In the genomic region with DNA sequence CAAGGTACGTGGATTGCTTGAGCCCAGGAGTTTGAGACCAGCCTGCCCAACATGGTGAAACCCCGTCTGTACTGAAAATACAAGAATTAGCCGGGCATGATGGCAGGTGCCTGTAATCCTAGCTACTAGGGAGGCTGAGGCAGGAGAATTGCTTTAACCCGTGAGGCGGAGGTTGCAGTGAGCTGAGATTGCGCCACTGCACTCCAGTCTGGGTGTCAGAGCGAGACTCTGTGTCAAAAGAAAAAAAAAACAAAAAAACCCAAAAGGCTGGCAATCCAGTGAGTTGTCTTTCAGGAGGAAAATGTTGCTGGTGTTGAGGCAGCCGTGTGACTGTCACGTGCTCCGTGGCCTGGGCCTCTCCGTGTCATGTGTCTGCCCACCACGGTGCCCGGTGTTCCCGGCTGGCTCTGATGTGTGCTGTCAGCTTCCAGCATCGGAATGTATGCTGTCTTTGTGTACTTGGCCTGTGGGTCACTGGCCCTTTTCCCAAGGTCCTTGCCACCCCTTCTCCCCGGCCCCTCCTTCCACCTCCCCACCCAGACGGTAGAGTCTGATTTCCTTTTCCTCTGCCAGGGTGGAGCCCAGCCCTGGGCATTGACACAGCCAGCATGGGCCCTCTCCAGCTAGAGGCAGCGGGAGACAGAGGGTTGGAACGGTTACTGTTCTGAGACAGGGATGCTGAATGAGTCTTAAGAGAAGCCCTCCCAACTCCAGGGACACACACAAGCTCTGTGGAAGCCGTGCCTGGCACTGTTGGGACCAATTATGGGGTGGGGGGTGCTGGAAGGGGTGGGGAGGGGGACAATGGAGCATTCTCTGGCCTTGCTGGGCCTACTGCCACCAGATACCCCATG, we compare ENCODE assay signal across 14 cellular contexts. TPM values are rescaled to one million over a fixed set of nuclear protein-coding genes. Genes with fewer than 3 reads are reported as not detected.
DNase-seq lines count a peak whose midpoint lies in the region; ATAC-seq, FAIRE-seq and TF ChIP-seq lines count a peak whose summit lies in the region.
"Had no signal": no experiment of that assay in that cellular context is flagged by ENCODE, and none has a peak within 500 bp of the region (broad histone marks: within the 10 kb centered on the region; RNA-seq: fewer than 3 reads in every experiment).

No MANE protein-coding gene starts in this region.

- BruUV-seq in HepG2 (replicated peaks; lab: Mats Ljungman, UMichigan) = no TSS peak

- no peak for TF ChIP-seq POLR2A in HepG2 (IDR thresholded peaks at IDR 0.05; ENCODE audit: insufficient read depth in 1 of 2, low read depth in 2 of 2, low read length in 2 of 2)

- POLR2A ChIA-PET in GM10248 (lab: Yijun Ruan, JAX) = interaction anchor here (0.7 kb wide), 1 partner anchor 291 kb away, joined by 8 read pairs; no protein-coding TSS in a partner anchor
- POLR2A ChIA-PET in HepG2 (lab: Yijun Ruan, JAX) = no interaction called here

- ATAC-seq in HepG2 (peak; percentile 78), GM19463 (IDR thresholded peaks at IDR 0.05; ENCODE audit: unreplicated experiment) (no peak), GM21515 (IDR thresholded peaks at IDR 0.05; ENCODE audit: unreplicated experiment) (no peak)

- H3K27me3 ChIP-seq in HepG2 (ENCODE audit: control insufficient read depth in 1 of 2, insufficient read depth in 2 of 2, low read length in 2 of 2) = no peaks in the 10 kb centered on the region

- intact Hi-C loops in HepG2 (cut with micrococcal nuclease; ENCODE audit: unreplicated experiment) = no loop called here

- under 1% methylated on average over 17 of the region's 20 CpGs for WGBS in HepG2 (ENCODE audit: low lambda C conversion rate)

- in situ Hi-C loops in HepG2 (cut with HindIII; ENCODE audit: extremely low pct_ligation_motif_present, low pct_unique_long_range_greater_than_20kb) = no loop called here

- H2AFZ ChIP-seq in HepG2 (ENCODE audit: low read length) = no peak overlapping the region

- DNase-seq in GM10248 (ENCODE audit: extremely low spot score) (peak; percentile 6), HepG2 (ENCODE audit: low spot score) (peak; percentile 81), retinal pigment epithelial cell (ENCODE audit: low read depth) (peak; percentile 83), DMS153 treated with DMSO at 0.1 percent for 48 hours (lab: John Stamatoyannopoulos, UW; ENCODE audit: unreplicated experiment) (no peak), GOT3 (lab: John Stamatoyannopoulos, UW) (no peak)
- DNase-seq: NCI-H510A, T-helper 2 cell had no signal

- TF ChIP-seq EP300 in HepG2 (IDR thresholded peaks at IDR 0.05; ENCODE audit: low read depth in 2 of 2, low read length in 2 of 2) (peak in 1 of 2 experiments; percentile 23; a peak in 1 of 4 replicates), HepG2 (CRISPR knock-in tag; IDR thresholded peaks at IDR 0.05; ENCODE audit: borderline replicate concordance) (peak; percentile 46; the same call in 1 of the 2 replicates)

- CTCF ChIA-PET in GM10248 (lab: Yijun Ruan, JAX) (no interaction called here), HepG2 (lab: Yijun Ruan, JAX; ENCODE audit: low intra/inter-chr PET ratio, low total read pairs) (no interaction called here)

- no peak for FAIRE-seq in HepG2 (lab: Jason Lieb, UNC)
- FAIRE-seq: D721Med, islet of Langerhans, RCC 7860, urothelium cell line had no signal

- H3K27ac ChIP-seq in cingulate gyrus (ENCODE audit: low read depth, low read length) (peak overlapping the region; percentile 97), HepG2 (ENCODE audit: extremely low read length, insufficient read depth, low read length) (peak overlapping the region; percentile 40)

- H3K4me2 ChIP-seq in HepG2 (ENCODE audit: low read depth, low read length) = peak overlapping the region; percentile 57

- H3K4me1 ChIP-seq in HepG2 (ENCODE audit: insufficient read depth, low read length) = peaks cover 54% of the 10 kb centered on the region

- TF ChIP-seq RAD21 in HepG2 (CRISPR knock-in tag; IDR thresholded peaks at IDR 0.05) = no peak

- no peaks in the 10 kb centered on the region for H3K9me3 ChIP-seq in HepG2 (ENCODE audit: low read length)

- no peak for TF ChIP-seq CTCF in GM10248 (IDR thresholded peaks at IDR 0.05; ENCODE audit: control extremely low read depth, extremely low read depth, low read depth, missing control alignments)
- TF ChIP-seq CTCF in HepG2 (CRISPR knock-in tag; IDR thresholded peaks at IDR 0.05) = no peak
- no peak for TF ChIP-seq CTCF in retinal pigment epithelial cell (conservative IDR thresholded peaks at IDR 0.05; ENCODE audit: low read depth, low read length)

- H3K9ac ChIP-seq in HepG2 (ENCODE audit: insufficient read depth, low read depth, low read length) = no peak overlapping the region

- H4K20me1 ChIP-seq in HepG2 (ENCODE audit: insufficient read depth, low read length) = no peaks in the 10 kb centered on the region

- H3K36me3 ChIP-seq in HepG2 (replicated peaks in 1 of 2; ENCODE audit: control insufficient read depth in 1 of 2, insufficient read depth in 2 of 2, low read length in 2 of 2) = no peaks in the 10 kb centered on the region

- H3K4me3 ChIP-seq in HepG2 (replicated peaks in 1 of 3; ENCODE audit: insufficient read depth in 1 of 3, low read depth in 2 of 3, low read length in 3 of 3) = peak overlapping the region in 1 of 3 experiments; percentile 29; a peak in 2 of 6 replicates
- H3K4me3 ChIP-seq in retinal pigment epithelial cell (ENCODE audit: low read length) = no peak overlapping the region

- no peaks in the 10 kb centered on the region for H3K79me2 ChIP-seq in HepG2 (ENCODE audit: insufficient read depth, low read length)

RNA-seq across cellular contexts. Expression of gene TUBB4A, which starts 7.2 kb away (rescaled TPM):
- not detected in 2 replicates for total RNA-seq in HepG2 (2016; rRNA removed; fragmentation: Illumina TruSeq; extraction: Trizol)
- total RNA-seq in HepG2 (2016; cell fraction: cytosol; rRNA removed; fragmentation: Illumina TruSeq; extraction: Trizol; ENCODE audit: low read depth) = not detected in 2 replicates
- not detected in 2 replicates for total RNA-seq in HepG2 (2016; cell fraction: insoluble cytoplasmic fraction; rRNA removed; fragmentation: Illumina TruSeq; extraction: Trizol)
- not detected in 2 replicates for total RNA-seq in HepG2 (2016; cell fraction: membrane; rRNA removed; fragmentation: Illumina TruSeq; extraction: Trizol)
- total RNA-seq in HepG2 (2016; cell fraction: nucleus; rRNA removed; fragmentation: Illumina TruSeq; extraction: Trizol) = not detected in 2 replicates
- polyA plus RNA-seq in HepG2 (2011; rRNA removed) = 0.21 TPM in 1 of 2 replicates, not detected in the other
- polyA plus RNA-seq in HepG2 (2011; cell fraction: cytosol; rRNA removed) = 0.18 TPM in 1 of 2 replicates, not detected in the other
- polyA plus RNA-seq in HepG2 (2011; cell fraction: nucleus; rRNA removed) = 0.12 TPM in 1 of 2 replicates, not detected in the other
- 0.16 and 0.45 TPM in 2 replicates for polyA plus RNA-seq in HepG2 (2012)
- not detected in 2 replicates for polyA plus RNA-seq in HepG2 (2016; cell fraction: cytosol; fragmentation: Illumina TruSeq; extraction: Trizol; ENCODE audit: low read depth)
- not detected in 2 replicates for polyA plus RNA-seq in HepG2 (2016; cell fraction: insoluble cytoplasmic fraction; fragmentation: Illumina TruSeq; extraction: Trizol; ENCODE audit: low read depth)
- polyA plus RNA-seq in HepG2 (2016; cell fraction: membrane; fragmentation: Illumina TruSeq; extraction: Trizol; ENCODE audit: low read depth) = 0.09 TPM in 1 of 2 replicates, not detected in the other
- polyA plus RNA-seq in HepG2 (2016; cell fraction: nucleus; fragmentation: Illumina TruSeq; extraction: Trizol; ENCODE audit: insufficient read depth, low read depth) = not detected in 2 replicates
- polyA minus RNA-seq in HepG2 (2011; rRNA and poly(A)+ RNA removed; ENCODE audit: low replicate concordance) = 1.1 TPM in 1 of 2 replicates, not detected in the other
- polyA minus RNA-seq in HepG2 (2011; cell fraction: cytosol; rRNA and poly(A)+ RNA removed) = not detected in 2 replicates
- 0.26 TPM in 1 of 2 replicates, not detected in the other for polyA minus RNA-seq in HepG2 (2011; cell fraction: nucleus; rRNA and poly(A)+ RNA removed)

RNA-seq across cellular contexts. Expression of gene TNFSF9, which starts 21.5 kb away (rescaled TPM):
- 0.20 and 1.0 TPM in 2 replicates for total RNA-seq in HepG2 (2016; rRNA removed; fragmentation: Illumina TruSeq; extraction: Trizol)
- total RNA-seq in HepG2 (2016; cell fraction: cytosol; rRNA removed; fragmentation: Illumina TruSeq; extraction: Trizol; ENCODE audit: low read depth) = 0.26 and 0.30 TPM in 2 replicates
- 0.25 and 0.84 TPM in 2 replicates for total RNA-seq in HepG2 (2016; cell fraction: insoluble cytoplasmic fraction; rRNA removed; fragmentation: Illumina TruSeq; extraction: Trizol)
- total RNA-seq in HepG2 (2016; cell fraction: membrane; rRNA removed; fragmentation: Illumina TruSeq; extraction: Trizol) = 0.49 and 0.62 TPM in 2 replicates
- 0.78 and 0.90 TPM in 2 replicates for total RNA-seq in HepG2 (2016; cell fraction: nucleus; rRNA removed; fragmentation: Illumina TruSeq; extraction: Trizol)
- polyA plus RNA-seq in HepG2 (2011; rRNA removed) = 1.5 and 1.8 TPM in 2 replicates
- polyA plus RNA-seq in HepG2 (2011; cell fraction: cytosol; rRNA removed) = 1.0 and 1.7 TPM in 2 replicates
- polyA plus RNA-seq in HepG2 (2011; cell fraction: nucleus; rRNA removed) = 1.2 and 1.4 TPM in 2 replicates
- polyA plus RNA-seq in HepG2 (2012) = 1.5 and 2.6 TPM in 2 replicates
- polyA plus RNA-seq in HepG2 (2016; cell fraction: cytosol; fragmentation: Illumina TruSeq; extraction: Trizol; ENCODE audit: low read depth) = 0.10 and 0.31 TPM in 2 replicates
- polyA plus RNA-seq in HepG2 (2016; cell fraction: insoluble cytoplasmic fraction; fragmentation: Illumina TruSeq; extraction: Trizol; ENCODE audit: low read depth) = 0.24 and 0.45 TPM in 2 replicates
- polyA plus RNA-seq in HepG2 (2016; cell fraction: membrane; fragmentation: Illumina TruSeq; extraction: Trizol; ENCODE audit: low read depth) = 0.22 and 0.38 TPM in 2 replicates
- polyA plus RNA-seq in HepG2 (2016; cell fraction: nucleus; fragmentation: Illumina TruSeq; extraction: Trizol; ENCODE audit: insufficient read depth, low read depth) = 1.9 and 2.1 TPM in 2 replicates
- polyA minus RNA-seq in HepG2 (2011; rRNA and poly(A)+ RNA removed; ENCODE audit: low replicate concordance) = 1.4 and 15.3 TPM in 2 replicates
- 0.40 and 1.7 TPM in 2 replicates for polyA minus RNA-seq in HepG2 (2011; cell fraction: cytosol; rRNA and poly(A)+ RNA removed)
- 1.2 and 1.5 TPM in 2 replicates for polyA minus RNA-seq in HepG2 (2011; cell fraction: nucleus; rRNA and poly(A)+ RNA removed)

RNA-seq across cellular contexts. Expression of gene DENND1C, which starts 27.8 kb away (rescaled TPM):
- 0.04 TPM in 1 of 2 replicates, not detected in the other for total RNA-seq in HepG2 (2016; rRNA removed; fragmentation: Illumina TruSeq; extraction: Trizol)
- total RNA-seq in HepG2 (2016; cell fraction: cytosol; rRNA removed; fragmentation: Illumina TruSeq; extraction: Trizol; ENCODE audit: low read depth) = not detected in 2 replicates
- total RNA-seq in HepG2 (2016; cell fraction: insoluble cytoplasmic fraction; rRNA removed; fragmentation: Illumina TruSeq; extraction: Trizol) = 0.15 and 0.17 TPM in 2 replicates
- 0.21 TPM in 1 of 2 replicates, not detected in the other for total RNA-seq in HepG2 (2016; cell fraction: membrane; rRNA removed; fragmentation: Illumina TruSeq; extraction: Trizol)
- total RNA-seq in HepG2 (2016; cell fraction: nucleus; rRNA removed; fragmentation: Illumina TruSeq; extraction: Trizol) = 0.13 TPM in 1 of 2 replicates, not detected in the other
- 0.73 and 0.90 TPM in 2 replicates for polyA plus RNA-seq in HepG2 (2011; rRNA removed)
- polyA plus RNA-seq in HepG2 (2011; cell fraction: cytosol; rRNA removed) = 0.44 and 0.58 TPM in 2 replicates
- polyA plus RNA-seq in HepG2 (2011; cell fraction: nucleus; rRNA removed) = 1.4 and 1.9 TPM in 2 replicates
- 6.9 and 8.3 TPM in 2 replicates for polyA plus RNA-seq in HepG2 (2012)
- polyA plus RNA-seq in HepG2 (2016; cell fraction: cytosol; fragmentation: Illumina TruSeq; extraction: Trizol; ENCODE audit: low read depth) = 0.07 and 0.09 TPM in 2 replicates
- 0.15 and 0.23 TPM in 2 replicates for polyA plus RNA-seq in HepG2 (2016; cell fraction: insoluble cytoplasmic fraction; fragmentation: Illumina TruSeq; extraction: Trizol; ENCODE audit: low read depth)
- 0.22 and 0.23 TPM in 2 replicates for polyA plus RNA-seq in HepG2 (2016; cell fraction: membrane; fragmentation: Illumina TruSeq; extraction: Trizol; ENCODE audit: low read depth)
- 0.51 and 1.3 TPM in 2 replicates for polyA plus RNA-seq in HepG2 (2016; cell fraction: nucleus; fragmentation: Illumina TruSeq; extraction: Trizol; ENCODE audit: insufficient read depth, low read depth)
- 0.14 and 0.19 TPM in 2 replicates for polyA minus RNA-seq in HepG2 (2011; rRNA and poly(A)+ RNA removed; ENCODE audit: low replicate concordance)
- polyA minus RNA-seq in HepG2 (2011; cell fraction: cytosol; rRNA and poly(A)+ RNA removed) = not detected in 2 replicates
- 0.13 and 0.87 TPM in 2 replicates for polyA minus RNA-seq in HepG2 (2011; cell fraction: nucleus; rRNA and poly(A)+ RNA removed)

RNA-seq across cellular contexts. Expression of gene CRB3, which starts 45.3 kb away (rescaled TPM):
- total RNA-seq in HepG2 (2016; rRNA removed; fragmentation: Illumina TruSeq; extraction: Trizol) = 21.9 and 25.6 TPM in 2 replicates
- total RNA-seq in HepG2 (2016; cell fraction: cytosol; rRNA removed; fragmentation: Illumina TruSeq; extraction: Trizol; ENCODE audit: low read depth) = 34.9 and 45.5 TPM in 2 replicates
- total RNA-seq in HepG2 (2016; cell fraction: insoluble cytoplasmic fraction; rRNA removed; fragmentation: Illumina TruSeq; extraction: Trizol) = 20.4 and 26.4 TPM in 2 replicates
- total RNA-seq in HepG2 (2016; cell fraction: membrane; rRNA removed; fragmentation: Illumina TruSeq; extraction: Trizol) = 39.1 and 47.5 TPM in 2 replicates
- 16.4 and 16.8 TPM in 2 replicates for total RNA-seq in HepG2 (2016; cell fraction: nucleus; rRNA removed; fragmentation: Illumina TruSeq; extraction: Trizol)
- 10.6 and 12.5 TPM in 2 replicates for polyA plus RNA-seq in HepG2 (2011; rRNA removed)
- 13.5 and 23.8 TPM in 2 replicates for polyA plus RNA-seq in HepG2 (2011; cell fraction: cytosol; rRNA removed)
- polyA plus RNA-seq in HepG2 (2011; cell fraction: nucleus; rRNA removed) = 15.9 and 16.5 TPM in 2 replicates
- polyA plus RNA-seq in HepG2 (2012) = 5.0 and 7.1 TPM in 2 replicates
- 39.3 and 47.3 TPM in 2 replicates for polyA plus RNA-seq in HepG2 (2016; cell fraction: cytosol; fragmentation: Illumina TruSeq; extraction: Trizol; ENCODE audit: low read depth)
- 17.8 and 19.5 TPM in 2 replicates for polyA plus RNA-seq in HepG2 (2016; cell fraction: insoluble cytoplasmic fraction; fragmentation: Illumina TruSeq; extraction: Trizol; ENCODE audit: low read depth)
- polyA plus RNA-seq in HepG2 (2016; cell fraction: membrane; fragmentation: Illumina TruSeq; extraction: Trizol; ENCODE audit: low read depth) = 32.7 and 32.9 TPM in 2 replicates
- 21.1 and 24.5 TPM in 2 replicates for polyA plus RNA-seq in HepG2 (2016; cell fraction: nucleus; fragmentation: Illumina TruSeq; extraction: Trizol; ENCODE audit: insufficient read depth, low read depth)
- 4.1 and 21.4 TPM in 2 replicates for polyA minus RNA-seq in HepG2 (2011; rRNA and poly(A)+ RNA removed; ENCODE audit: low replicate concordance)
- polyA minus RNA-seq in HepG2 (2011; cell fraction: cytosol; rRNA and poly(A)+ RNA removed) = 6.7 and 8.7 TPM in 2 replicates
- 3.2 and 4.1 TPM in 2 replicates for polyA minus RNA-seq in HepG2 (2011; cell fraction: nucleus; rRNA and poly(A)+ RNA removed)

RNA-seq across cellular contexts. Expression of gene SLC25A23, which starts 49.8 kb away (rescaled TPM):
- 15.2 and 16.5 TPM in 2 replicates for total RNA-seq in HepG2 (2016; rRNA removed; fragmentation: Illumina TruSeq; extraction: Trizol)
- total RNA-seq in HepG2 (2016; cell fraction: cytosol; rRNA removed; fragmentation: Illumina TruSeq; extraction: Trizol; ENCODE audit: low read depth) = 26.3 and 28.9 TPM in 2 replicates
- 13.3 and 14.6 TPM in 2 replicates for total RNA-seq in HepG2 (2016; cell fraction: insoluble cytoplasmic fraction; rRNA removed; fragmentation: Illumina TruSeq; extraction: Trizol)
- 50.4 and 52.4 TPM in 2 replicates for total RNA-seq in HepG2 (2016; cell fraction: membrane; rRNA removed; fragmentation: Illumina TruSeq; extraction: Trizol)
- total RNA-seq in HepG2 (2016; cell fraction: nucleus; rRNA removed; fragmentation: Illumina TruSeq; extraction: Trizol) = 9.1 and 11.0 TPM in 2 replicates
- polyA plus RNA-seq in HepG2 (2011; rRNA removed) = 12.4 and 13.2 TPM in 2 replicates
- 12.8 and 15.5 TPM in 2 replicates for polyA plus RNA-seq in HepG2 (2011; cell fraction: cytosol; rRNA removed)
- 19.1 and 20.9 TPM in 2 replicates for polyA plus RNA-seq in HepG2 (2011; cell fraction: nucleus; rRNA removed)
- 19.4 and 21.6 TPM in 2 replicates for polyA plus RNA-seq in HepG2 (2012)
- polyA plus RNA-seq in HepG2 (2016; cell fraction: cytosol; fragmentation: Illumina TruSeq; extraction: Trizol; ENCODE audit: low read depth) = 47.4 and 51.9 TPM in 2 replicates
- polyA plus RNA-seq in HepG2 (2016; cell fraction: insoluble cytoplasmic fraction; fragmentation: Illumina TruSeq; extraction: Trizol; ENCODE audit: low read depth) = 30.3 and 41.9 TPM in 2 replicates
- polyA plus RNA-seq in HepG2 (2016; cell fraction: membrane; fragmentation: Illumina TruSeq; extraction: Trizol; ENCODE audit: low read depth) = 83.9 and 107 TPM in 2 replicates
- polyA plus RNA-seq in HepG2 (2016; cell fraction: nucleus; fragmentation: Illumina TruSeq; extraction: Trizol; ENCODE audit: insufficient read depth, low read depth) = 30.2 and 30.9 TPM in 2 replicates
- polyA minus RNA-seq in HepG2 (2011; rRNA and poly(A)+ RNA removed; ENCODE audit: low replicate concordance) = 16.3 and 18.2 TPM in 2 replicates
- 13.7 and 14.5 TPM in 2 replicates for polyA minus RNA-seq in HepG2 (2011; cell fraction: cytosol; rRNA and poly(A)+ RNA removed)
- 5.0 and 5.5 TPM in 2 replicates for polyA minus RNA-seq in HepG2 (2011; cell fraction: nucleus; rRNA and poly(A)+ RNA removed)

Comparison
In these comparisons a context has a peak if more than half of its experiments do, and no peak if none do; other contexts are left out.
1. DNase-seq: peak in GM10248 (single experiment), HepG2 (single experiment) and retinal pigment epithelial cell (single experiment); none in DMS153 treated with DMSO at 0.1 percent for 48 hours (single experiment) and GOT3 (single experiment).